ENCODE assay signal across 36 cellular contexts in the genomic region with DNA sequence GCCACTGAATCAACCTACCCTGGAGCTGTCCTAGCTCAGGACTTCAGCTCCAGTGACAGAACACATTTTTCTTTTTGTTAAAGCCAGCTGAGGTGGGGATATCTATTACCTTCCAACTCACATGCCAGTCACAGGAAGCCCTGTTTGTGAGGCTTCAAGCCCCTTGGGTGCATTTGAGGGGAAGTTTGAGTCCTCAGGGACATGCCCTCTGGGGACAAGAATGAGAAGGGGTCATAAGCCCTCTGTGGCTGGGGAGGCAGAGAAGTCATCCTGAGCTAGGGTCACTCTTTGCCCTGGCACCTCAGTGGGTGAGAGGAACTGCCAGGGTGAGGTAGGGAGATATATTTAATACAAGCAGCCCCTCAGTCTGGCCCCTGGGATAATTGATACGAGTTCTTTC. TPM values are rescaled to one million over a fixed set of nuclear protein-coding genes. Genes with fewer than 3 reads are reported as not detected.
DNase-seq lines count a peak whose midpoint lies in the region; ATAC-seq and TF ChIP-seq lines count a peak whose summit lies in the region.
"Had no signal": no experiment of that assay in that cellular context is flagged by ENCODE, and none has a peak within 500 bp of the region (broad histone marks: within the 10 kb centered on the region; RNA-seq: fewer than 3 reads in every experiment).

No MANE protein-coding gene starts in this region.

- H4K20me1 ChIP-seq in mammary epithelial cell (ENCODE audit: insufficient read depth, low read length) = no peaks in the 10 kb centered on the region

- H3K27ac ChIP-seq in VCaP (peak overlapping the region; percentile 100; the same call in 1 of the 2 replicates), mammary epithelial cell (ENCODE audit: insufficient read depth, low read depth, low read length) (no peak overlapping the region)
- H3K27ac ChIP-seq: 22Rv1, cardiac muscle cell, colonic mucosa, gastroesophageal sphincter, RWPE1, suprapubic skin, upper lobe of right lung had no signal

- WGBS in mammary epithelial cell (ENCODE audit: low coverage, missing lambda C conversion rate) = 43% methylated on average over 1 of the region's 1 CpG

- in situ Hi-C loops in mammary epithelial cell (cut with MboI; ENCODE audit: low sequenced_read_pairs in 2 of 2) = no loop called here

- H2AFZ ChIP-seq in mammary epithelial cell (ENCODE audit: low read depth, low read length) = no peak overlapping the region

- no peak for TF ChIP-seq CTCF in VCaP (conservative IDR thresholded peaks at IDR 0.05)
- no peak for TF ChIP-seq CTCF in mammary epithelial cell (conservative IDR thresholded peaks at IDR 0.05 in 1 of 2, IDR thresholded peaks at IDR 0.05 in 1 of 2; ENCODE audit: extremely low read depth in 1 of 2, insufficient read depth in 1 of 2, low read depth in 1 of 2, low read length in 2 of 2)

- H3K4me1 ChIP-seq in mammary epithelial cell (ENCODE audit: insufficient read depth, low read length) = peaks cover 7% of the 10 kb centered on the region
- H3K4me1 ChIP-seq: colonic mucosa, gastroesophageal sphincter, upper lobe of right lung had no signal

- H3K9ac ChIP-seq in mammary epithelial cell (ENCODE audit: insufficient read depth, low read length) = no peak overlapping the region

- no peaks in the 10 kb centered on the region for H3K79me2 ChIP-seq in mammary epithelial cell (ENCODE audit: insufficient read depth, low read length)

- H3K36me3 ChIP-seq in mammary epithelial cell (ENCODE audit: insufficient read depth, low read length) = no peaks in the 10 kb centered on the region
- H3K36me3 ChIP-seq: cardiac muscle cell, colonic mucosa, gastroesophageal sphincter, suprapubic skin, upper lobe of right lung had no signal

- CTCF ChIA-PET in mammary epithelial cell (lab: Charles Lee; ENCODE audit: low non-redundant PET) = no interaction called here

- H3K4me2 ChIP-seq in mammary epithelial cell (ENCODE audit: insufficient read depth, low read depth, low read length) = no peak overlapping the region

- no peaks in the 10 kb centered on the region for H3K9me3 ChIP-seq in mammary epithelial cell (replicated peaks; ENCODE audit: insufficient read depth, low read length)
- H3K9me3 ChIP-seq: colonic mucosa, gastroesophageal sphincter, mucosa of descending colon, suprapubic skin, upper lobe of right lung had no signal

- BruUV-seq in mammary epithelial cell (replicated peaks; lab: Mats Ljungman, UMichigan) = no TSS peak

- H3K4me3 ChIP-seq in mammary epithelial cell (replicated peaks in 1 of 3; ENCODE audit: insufficient read depth in 1 of 3, low read depth in 2 of 3, low read length in 3 of 3) = no peak overlapping the region
- H3K4me3 ChIP-seq: cardiac muscle cell, colonic mucosa, gastroesophageal sphincter, lung, mucosa of descending colon, suprapubic skin, upper lobe of right lung had no signal

- H3K27me3 ChIP-seq in mammary epithelial cell (ENCODE audit: insufficient read depth, low read length) = no peaks in the 10 kb centered on the region
- H3K27me3 ChIP-seq: cardiac muscle cell, colonic mucosa, upper lobe of right lung had no signal

- dilution Hi-C loops in mammary epithelial cell (cut with HindIII; ENCODE audit: low sequenced_read_pairs) = loop anchor here (25.0 kb wide), 1 partner anchor 376 kb away; a partner anchor contains a TSS

- peak; percentile 45 for DNase-seq in activated effector memory CD4-positive, alpha-beta T cell treated with anti-CD3 and anti-CD28 coated beads, Interleukin-2, amount 50 U/mL, for 16 hours
- DNase-seq in activated effector memory CD4-positive, alpha-beta T cell treated with Interleukin-2 at 50 U/mL for 16 hours = no peak
- DNase-seq in NCI-H1694 (lab: John Stamatoyannopoulos, UW) (no peak), mammary epithelial cell (no peak), NCI-H1930 (lab: John Stamatoyannopoulos, UW) (no peak)
- DNase-seq: activated CD4-positive, alpha-beta T cell treated with anti-CD3 and anti-CD28 coated beads, Interleukin-2, amount 50 U/mL, for 4 hours; activated CD4-positive, CD25-positive, alpha-beta regulatory T cell; activated CD8-positive, alpha-beta memory T cell treated with anti-CD3 and anti-CD28 coated beads, Interleukin-2, amount 10 ng/mL, durations not matched to agents 7 days and 5 days; activated T-cell treated with anti-CD3 and anti-CD28 coated beads, Interleukin-2, amount 50 U/mL, for 4 hours; Calu3; CD4-positive, CD25-positive, alpha-beta regulatory T cell; colonic mucosa; DND-41; effector CD4-positive, alpha-beta T cell; GF-D8; hippocampal formation; Kasumi-1; mucosa of descending colon; MV-4-11; NCI-H146; NCI-H446; stimulated activated naive CD4-positive, alpha-beta T cell; upper lobe of right lung had no signal

- ATAC-seq in HG03196 (IDR thresholded peaks at IDR 0.05; ENCODE audit: unreplicated experiment) (peak; percentile 55), HG03135 (IDR thresholded peaks at IDR 0.05; ENCODE audit: unreplicated experiment) (no peak)
- ATAC-seq: activated CD8-positive, alpha-beta memory T cell treated with anti-CD3 and anti-CD28 coated beads, Interleukin-2, amount 10 ng/mL, durations not matched to agents 7 days and 5 days; activated T-cell treated with anti-CD3 and anti-CD28 coated beads, Interleukin-2, amount 50 U/mL, for 4 hours; gastroesophageal sphincter; mucosa of descending colon; natural killer cell treated with Interleukin-12 subunit alpha and Interleukin-12 subunit beta and Interleukin-15 and Interleukin-18, amount 100 ng/mL, for 72 hours; upper lobe of right lung had no signal

- intact Hi-C loops in mammary epithelial cell (cut with micrococcal nuclease) = no loop called here

RNA-seq across cellular contexts. Expression of a gene that starts 33.5 kb away (rescaled TPM):
- total RNA-seq in mammary epithelial cell = not detected
- polyA plus RNA-seq in mammary epithelial cell = not detected
- not detected for polyA minus RNA-seq in mammary epithelial cell
- total RNA-seq: activated CD8-positive, alpha-beta memory T cell treated with anti-CD3 and anti-CD28 coated beads, Interleukin-2, amount 10 ng/mL, durations not matched to agents 7 days and 5 days; activated T-cell treated with anti-CD3 and anti-CD28 coated beads, Interleukin-2, amount 50 U/mL, for 4 hours; astrocyte; Calu3; cardiac muscle cell; CD4-positive, CD25-positive, alpha-beta regulatory T cell; natural killer cell treated with Interleukin-12 subunit alpha and Interleukin-12 subunit beta and Interleukin-15 and Interleukin-18, amount 100 ng/mL, for 72 hours; omental fat pad; T-helper 1 cell treated with Interleukin-12 subunit alpha and Interleukin-12 subunit beta and Interleukin-4 antibody, amounts not matched to agents 30 ng/mL and 1 ng/mL, for 36 hours; upper lobe of right lung had no signal
- polyA plus RNA-seq: cardiac muscle cell; CD4-positive, CD25-positive, alpha-beta regulatory T cell had no signal
